13 cellular contexts compared by ENCODE assay signal in genomic region chr6:109166643-109167042, GRCh38.
"Had no signal": no experiment of that assay in that cellular context is flagged by ENCODE, and none has a peak within 500 bp of the region (broad histone marks: within the 10 kb centered on the region; RNA-seq: fewer than 3 reads in every experiment).

No MANE protein-coding gene starts in this region.

- FAIRE-seq: frontal cortex had no signal

- DNase-seq: activated CD4-positive, CD25-positive, alpha-beta regulatory T cell treated with anti-CD3 and anti-CD28 coated beads, Interleukin-2, amount 50 U/mL, for 72 hours; activated naive CD4-positive, alpha-beta T cell treated with Interleukin-2 at 50 U/mL for 16 hours; activated T-cell treated with anti-CD3 and anti-CD28 coated beads for 4 hours; anterior cingulate cortex; brain microvascular endothelial cell; cerebellar nuclear complex; effector memory CD8-positive, alpha-beta T cell; heart left ventricle; left cardiac atrium; lower lobe of right lung; spleen; stomach had no signal
